ENCODE assay signal across 1 cellular context in genomic region chr2:164014068-164014577, GRCh38.
TF ChIP-seq lines count a peak whose summit lies in the region.

No MANE protein-coding gene starts in this region.

TF ChIP-seq in WTC11, 78 proteins besides CTCF, POLR2A, EP300 and RAD21 (continued from another document):
- no peak for TF ChIP-seq STAT6 (CRISPR knock-in tag; conservative IDR thresholded peaks at IDR 0.05; ENCODE audit: low read depth)
- no peak for TF ChIP-seq FOXJ3 (CRISPR knock-in tag; IDR thresholded peaks at IDR 0.05; ENCODE audit: borderline replicate concordance)
- TF ChIP-seq NFYB (CRISPR knock-in tag; conservative IDR thresholded peaks at IDR 0.05; ENCODE audit: low read depth): no peak
- no peak for TF ChIP-seq FOXP4 (CRISPR knock-in tag; IDR thresholded peaks at IDR 0.05)
- no peak for TF ChIP-seq ZNF232 (CRISPR knock-in tag; IDR thresholded peaks at IDR 0.05)
- TF ChIP-seq ZNF671 (CRISPR knock-in tag; IDR thresholded peaks at IDR 0.05): no peak
- no peak for TF ChIP-seq ZNF219 (CRISPR knock-in tag; IDR thresholded peaks at IDR 0.05; ENCODE audit: borderline replicate concordance)
- TF ChIP-seq IRF1 (CRISPR knock-in tag; IDR thresholded peaks at IDR 0.05): no peak
- TF ChIP-seq ZMAT4 (CRISPR knock-in tag; IDR thresholded peaks at IDR 0.05): no peak
- no peak for TF ChIP-seq ZBTB21 (CRISPR knock-in tag; IDR thresholded peaks at IDR 0.05; ENCODE audit: borderline replicate concordance)
- no peak for TF ChIP-seq E2F1 (CRISPR knock-in tag; IDR thresholded peaks at IDR 0.05)
- no peak for TF ChIP-seq ZNF281 (CRISPR knock-in tag; IDR thresholded peaks at IDR 0.05)
- no peak for TF ChIP-seq ATF2 (CRISPR knock-in tag; IDR thresholded peaks at IDR 0.05; ENCODE audit: borderline replicate concordance, low read depth)
- no peak for TF ChIP-seq E2F4 (CRISPR knock-in tag; IDR thresholded peaks at IDR 0.05; ENCODE audit: borderline replicate concordance, low read depth)
